12 cellular contexts compared by ENCODE assay signal in the genomic region with DNA sequence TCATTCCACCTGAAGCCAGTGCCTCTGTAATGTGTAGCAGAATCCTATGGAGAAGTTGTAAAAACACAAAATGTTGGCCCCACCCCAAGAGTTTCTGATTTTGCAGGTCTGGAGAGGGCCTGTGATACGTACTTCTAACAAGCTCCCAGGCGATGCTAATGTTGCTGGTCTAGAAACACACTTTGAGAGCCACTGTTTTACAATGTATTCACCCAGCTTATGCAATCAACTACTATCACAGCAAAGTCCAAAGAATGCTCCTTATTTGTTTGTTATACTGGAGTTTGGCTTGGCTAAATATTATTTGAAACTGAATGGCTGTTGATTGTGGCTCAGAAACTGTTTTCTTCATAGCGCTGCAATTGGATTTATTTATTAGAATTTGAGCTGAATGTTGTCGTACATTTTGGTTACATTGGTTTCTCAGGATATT. TPM values are rescaled to one million over a fixed set of nuclear protein-coding genes. Genes with fewer than 3 reads are reported as not detected.
A peak's percentile ranks its signal among the peaks of the same experiment; 100 is the strongest.
DNase-seq lines count a peak whose midpoint lies in the region; ATAC-seq and TF ChIP-seq lines count a peak whose summit lies in the region.
"Had no signal": no experiment of that assay in that cellular context is flagged by ENCODE, and none has a peak within 500 bp of the region (broad histone marks: within the 10 kb centered on the region; RNA-seq: fewer than 3 reads in every experiment).

No MANE protein-coding gene starts in this region.

- H3K27ac ChIP-seq in 22Rv1 = peak overlapping the region; percentile 76
- H3K27ac ChIP-seq in HCT116 (ENCODE audit: low read depth, low read length) = no peak overlapping the region
- H3K27ac ChIP-seq in hepatocyte = peak overlapping the region; percentile 18
- H3K27ac ChIP-seq in neural progenitor cell = no peak overlapping the region
- H3K27ac ChIP-seq: SJSA1 had no signal

- intact Hi-C loops in HCT116 (cut with micrococcal nuclease) (loop anchor here (5.0 to 10.0 kb wide), 3 partner anchors 478 to 1831 kb away; no protein-coding TSS in a partner anchor), posterior cingulate gyrus (cut with DNase I) (no loop called here)

- peak overlapping the region; percentile 56 for H2AFZ ChIP-seq in HCT116 (ENCODE audit: low read depth, low read length, poor library complexity, severe bottlenecking)
- H2AFZ ChIP-seq in hepatocyte = peak overlapping the region; percentile 3
- peak overlapping the region; percentile 80 for H2AFZ ChIP-seq in neural progenitor cell (replicated peaks)

- no peaks in the 10 kb centered on the region for H3K9me3 Mint-ChIP-seq in neural progenitor cell
- H3K9me3 Mint-ChIP-seq: CD14-positive monocyte, IgD-negative memory B cell had no signal

- ATAC-seq in HCT116 = no peak

- no peaks in the 10 kb centered on the region for H3F3A ChIP-seq in neural progenitor cell (ENCODE audit: low read depth)

- no peaks in the 10 kb centered on the region for H3K4me1 ChIP-seq in HCT116 (ENCODE audit: control insufficient read depth in 1 of 2, insufficient read depth in 2 of 2, low read length in 2 of 2)
- H3K4me1 ChIP-seq in hepatocyte (ENCODE audit: insufficient read depth) = peaks cover 12% of the 10 kb centered on the region
- H3K4me1 ChIP-seq in neural progenitor cell = no peaks in the 10 kb centered on the region
- H3K4me1 ChIP-seq: SJSA1 had no signal

- POLR2A ChIA-PET in HCT116 (lab: Charles Lee) = no interaction called here

- no peak for TF ChIP-seq POLR2A in HCT116 (IDR thresholded peaks at IDR 0.05; ENCODE audit: borderline replicate concordance, extremely low read depth, insufficient read depth, insufficient read length)

- no peaks in the 10 kb centered on the region for H3K36me3 Mint-ChIP-seq in neural progenitor cell
- H3K36me3 Mint-ChIP-seq: CD14-positive monocyte, IgD-negative memory B cell had no signal

- H3K79me2 ChIP-seq in HCT116 (ENCODE audit: insufficient read depth, low read length) (no peaks in the 10 kb centered on the region), hepatocyte (no peaks in the 10 kb centered on the region), neural progenitor cell (ENCODE audit: low read depth) (no peaks in the 10 kb centered on the region)

- H3K9ac ChIP-seq in HCT116 (ENCODE audit: low read length) = no peak overlapping the region
- no peak overlapping the region for H3K9ac ChIP-seq in neural progenitor cell

- H3K9me2 ChIP-seq in HCT116 (ENCODE audit: insufficient read depth) (no peaks in the 10 kb centered on the region), hepatocyte (replicated peaks; ENCODE audit: insufficient read depth) (no peaks in the 10 kb centered on the region)

- 63% methylated on average over 4 of the region's 4 CpGs for WGBS in hepatocyte (ENCODE audit: low lambda C conversion rate, missing lambda C conversion rate)

- TF ChIP-seq RAD21 in HCT116 (IDR thresholded peaks at IDR 0.05; ENCODE audit: low read depth) = no peak

- H3K4me2 ChIP-seq in HCT116 (ENCODE audit: low read length) (no peak overlapping the region), hepatocyte (peak overlapping the region; percentile 17), neural progenitor cell (no peak overlapping the region)

- no TSS peak for BruUV-seq in HCT116 (replicated peaks; lab: Mats Ljungman, UMichigan)

- RAD21 ChIA-PET in HCT116 (lab: Charles Lee; ENCODE audit: low non-redundant PET in 1 of 2, low total read pairs in 2 of 2, uncharacterized antibody in 2 of 2, unreplicated experiment in 2 of 2) = no interaction called here

- CTCF ChIA-PET in HCT116 (lab: Charles Lee) = interaction anchor here (1.0 kb wide), 1 partner anchor 46 kb away, joined by 3 read pairs; no protein-coding TSS in a partner anchor

- TF ChIP-seq CTCF in 22Rv1 (IDR thresholded peaks at IDR 0.05) = no peak
- TF ChIP-seq CTCF in HCT116 (IDR thresholded peaks at IDR 0.05 in 2 of 3, conservative IDR thresholded peaks at IDR 0.05 in 1 of 3; ENCODE audit: borderline replicate concordance in 1 of 3, insufficient read depth in 1 of 3, low read depth in 2 of 3, low read length in 2 of 3) = no peak
- TF ChIP-seq CTCF in hepatocyte (IDR thresholded peaks at IDR 0.05; ENCODE audit: poor library complexity) = no peak
- TF ChIP-seq CTCF in neural progenitor cell (IDR thresholded peaks at IDR 0.05) = no peak

- no peak for DNase-seq in HCT116 (ENCODE audit: low read depth, low spot score)
- peak; percentile 43 for DNase-seq in hepatocyte (ENCODE audit: low spot score)
- no peak for DNase-seq in neural progenitor cell (ENCODE audit: low spot score)
- no peak for DNase-seq in T1000 (lab: John Stamatoyannopoulos, UW)
- DNase-seq in NCI-H187 treated with DMSO at 0.1 percent for 48 hours (lab: John Stamatoyannopoulos, UW) = no peak
- no peak for DNase-seq in posterior cingulate gyrus
- no peak for DNase-seq in NCI-H1930 (lab: John Stamatoyannopoulos, UW)
- DNase-seq: EL had no signal

- H3K9me3 ChIP-seq in HCT116 (ENCODE audit: control insufficient read depth in 1 of 2, insufficient read depth in 1 of 2, low read depth in 1 of 2, low read length in 2 of 2) = no peaks in the 10 kb centered on the region
- H3K9me3 ChIP-seq in hepatocyte (ENCODE audit: low read depth) = no peaks in the 10 kb centered on the region
- H3K9me3 ChIP-seq in neural progenitor cell (ENCODE audit: low read depth) = no peaks in the 10 kb centered on the region
- H3K9me3 ChIP-seq: SJSA1 had no signal

- H3K27me3 ChIP-seq in HCT116 (ENCODE audit: insufficient read depth, low read length) (no peaks in the 10 kb centered on the region), hepatocyte (no peaks in the 10 kb centered on the region), neural progenitor cell (no peaks in the 10 kb centered on the region)
- H3K27me3 ChIP-seq: SJSA1 had no signal

- H3K4me1 Mint-ChIP-seq in neural progenitor cell = peaks cover 6% of the 10 kb centered on the region
- H3K4me1 Mint-ChIP-seq: CD14-positive monocyte had no signal

- no peak overlapping the region for H3K4me3 ChIP-seq in HCT116 (replicated peaks in 1 of 2; ENCODE audit: low read depth in 1 of 2, low read length in 2 of 2)
- H3K4me3 ChIP-seq in hepatocyte = no peak overlapping the region
- H3K4me3 ChIP-seq in neural progenitor cell = no peak overlapping the region
- H3K4me3 ChIP-seq: SJSA1 had no signal

- no peaks in the 10 kb centered on the region for H3K27me3 Mint-ChIP-seq in neural progenitor cell (ENCODE audit: insufficient read depth, low read depth)

- no peak overlapping the region for H3K4me3 Mint-ChIP-seq in neural progenitor cell
- H3K4me3 Mint-ChIP-seq: CD14-positive monocyte, IgD-negative memory B cell had no signal

- H3K36me3 ChIP-seq in HCT116 (ENCODE audit: control insufficient read depth in 1 of 2, insufficient read depth in 2 of 2, low read length in 2 of 2) = no peaks in the 10 kb centered on the region
- no peaks in the 10 kb centered on the region for H3K36me3 ChIP-seq in hepatocyte (replicated peaks; ENCODE audit: insufficient read depth, low read depth)
- no peaks in the 10 kb centered on the region for H3K36me3 ChIP-seq in neural progenitor cell
- H3K36me3 ChIP-seq: SJSA1 had no signal

- H4K20me1 ChIP-seq in HCT116 (ENCODE audit: insufficient read depth) (no peaks in the 10 kb centered on the region), hepatocyte (ENCODE audit: insufficient read depth, poor library complexity, severe bottlenecking) (no peaks in the 10 kb centered on the region), neural progenitor cell (ENCODE audit: low read depth) (no peaks in the 10 kb centered on the region)

- H3K27ac Mint-ChIP-seq in neural progenitor cell = peak overlapping the region; percentile 35
- H3K27ac Mint-ChIP-seq: CD14-positive monocyte, IgD-negative memory B cell had no signal

TF ChIP-seq in HCT116, 20 proteins besides CTCF, POLR2A, EP300 and RAD21 (continues in another document):
- no peak for TF ChIP-seq JUND (IDR thresholded peaks at IDR 0.05)
- TF ChIP-seq POLR2AphosphoS5 (IDR thresholded peaks at IDR 0.05; ENCODE audit: low read depth, low read length) = no peak
- TF ChIP-seq, protein P1, sequence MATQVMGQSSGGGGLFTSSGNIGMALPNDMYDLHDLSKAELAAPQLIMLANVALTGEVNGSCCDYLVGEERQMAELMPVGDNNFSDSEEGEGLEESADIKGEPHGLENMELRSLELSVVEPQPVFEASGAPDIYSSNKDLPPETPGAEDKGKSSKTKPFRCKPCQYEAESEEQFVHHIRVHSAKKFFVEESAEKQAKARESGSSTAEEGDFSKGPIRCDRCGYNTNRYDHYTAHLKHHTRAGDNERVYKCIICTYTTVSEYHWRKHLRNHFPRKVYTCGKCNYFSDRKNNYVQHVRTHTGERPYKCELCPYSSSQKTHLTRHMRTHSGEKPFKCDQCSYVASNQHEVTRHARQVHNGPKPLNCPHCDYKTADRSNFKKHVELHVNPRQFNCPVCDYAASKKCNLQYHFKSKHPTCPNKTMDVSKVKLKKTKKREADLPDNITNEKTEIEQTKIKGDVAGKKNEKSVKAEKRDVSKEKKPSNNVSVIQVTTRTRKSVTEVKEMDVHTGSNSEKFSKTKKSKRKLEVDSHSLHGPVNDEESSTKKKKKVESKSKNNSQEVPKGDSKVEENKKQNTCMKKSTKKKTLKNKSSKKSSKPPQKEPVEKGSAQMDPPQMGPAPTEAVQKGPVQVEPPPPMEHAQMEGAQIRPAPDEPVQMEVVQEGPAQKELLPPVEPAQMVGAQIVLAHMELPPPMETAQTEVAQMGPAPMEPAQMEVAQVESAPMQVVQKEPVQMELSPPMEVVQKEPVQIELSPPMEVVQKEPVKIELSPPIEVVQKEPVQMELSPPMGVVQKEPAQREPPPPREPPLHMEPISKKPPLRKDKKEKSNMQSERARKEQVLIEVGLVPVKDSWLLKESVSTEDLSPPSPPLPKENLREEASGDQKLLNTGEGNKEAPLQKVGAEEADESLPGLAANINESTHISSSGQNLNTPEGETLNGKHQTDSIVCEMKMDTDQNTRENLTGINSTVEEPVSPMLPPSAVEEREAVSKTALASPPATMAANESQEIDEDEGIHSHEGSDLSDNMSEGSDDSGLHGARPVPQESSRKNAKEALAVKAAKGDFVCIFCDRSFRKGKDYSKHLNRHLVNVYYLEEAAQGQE (IDR thresholded peaks at IDR 0.05; ENCODE audit: low read depth) = no peak
- no peak for TF ChIP-seq ELF1 (IDR thresholded peaks at IDR 0.05; ENCODE audit: borderline replicate concordance, low read depth)
- no peak for TF ChIP-seq CEBPB (IDR thresholded peaks at IDR 0.05; ENCODE audit: low read depth)
- no peak for TF ChIP-seq FOSL1 (IDR thresholded peaks at IDR 0.05; ENCODE audit: low read depth)
- no peak for TF ChIP-seq SRF (IDR thresholded peaks at IDR 0.05; ENCODE audit: low read depth)
- TF ChIP-seq ZFX (IDR thresholded peaks at IDR 0.05) = no peak
- TF ChIP-seq ZNF274 (IDR thresholded peaks at IDR 0.05; ENCODE audit: low read depth, low read length) = no peak

RNA-seq across cellular contexts. Expression of a gene that starts 44.3 kb away (rescaled TPM):
- total RNA-seq in HCT116 (2021; ENCODE audit: unreplicated experiment) = 10.1 TPM
- 10.3 and 23.6 TPM in 2 replicates for polyA plus RNA-seq in HCT116 (2012)
- total RNA-seq in hepatocyte = 83.9 and 94.0 TPM in 2 replicates
- polyA plus RNA-seq in hepatocyte = 50.7 and 64.2 TPM in 2 replicates
- 22.1 and 26.6 TPM in 2 replicates for total RNA-seq in neural progenitor cell (ENCODE audit: low replicate concordance)

RNA-seq across cellular contexts. Expression of a gene that starts 44.5 kb away (rescaled TPM):
- total RNA-seq in HCT116 (2021; ENCODE audit: unreplicated experiment) = 29.3 TPM
- 4.0 and 6.1 TPM in 2 replicates for polyA plus RNA-seq in HCT116 (2012)
- total RNA-seq in hepatocyte = 36.9 and 39.1 TPM in 2 replicates
- 5.9 and 8.8 TPM in 2 replicates for polyA plus RNA-seq in hepatocyte
- total RNA-seq in neural progenitor cell (ENCODE audit: low replicate concordance) = 34.7 and 55.6 TPM in 2 replicates

Comparison
In these comparisons a context has a peak if more than half of its experiments do, and no peak if none do; other contexts are left out.
1. H3K27ac ChIP-seq: peak in 22Rv1 (single experiment) and hepatocyte (single experiment); none in HCT116 (single experiment) and neural progenitor cell (single experiment).
2. H2AFZ ChIP-seq: peak in every context shown above with its lines; median percentile 80 in neural progenitor cell; 56 in HCT116; 3 in hepatocyte.